ENCODE assay signal across 10 cellular contexts in genomic region chr11:117861151-117862018, GRCh38. TPM values are rescaled to one million over a fixed set of nuclear protein-coding genes. Genes with fewer than 3 reads are reported as not detected.
DNase-seq lines count a peak whose midpoint lies in the region; ATAC-seq and TF ChIP-seq lines count a peak whose summit lies in the region.
"Had no signal": no experiment of that assay in that cellular context is flagged by ENCODE, and none has a peak within 500 bp of the region (broad histone marks: within the 10 kb centered on the region; RNA-seq: fewer than 3 reads in every experiment).

No MANE protein-coding gene starts in this region.

- H3K36me3 Mint-ChIP-seq in type B pancreatic cell = peaks cover 10% of the 10 kb centered on the region

- H3K4me1 Mint-ChIP-seq in type B pancreatic cell (ENCODE audit: unreplicated experiment) = peaks cover 28% of the 10 kb centered on the region

- peak; percentile 43 for DNase-seq in activated CD8-positive, alpha-beta memory T cell treated with anti-CD3 and anti-CD28 coated beads for 24 hours
- no peak for DNase-seq in activated CD8-positive, alpha-beta memory T cell treated with anti-CD3 and anti-CD28 coated beads, Interleukin-2, amount 50 U/mL, for 4 hours
- DNase-seq in SW480 (ENCODE audit: low spot score) = peak; percentile 50
- DNase-seq in iPS DF 19.7 (ENCODE audit: low read depth, low spot score) = peak; percentile 83
- DNase-seq in type B pancreatic cell (ENCODE audit: extremely low spot score, unreplicated experiment) = no peak
- no peak for DNase-seq in activated CD4-positive, alpha-beta T cell treated with anti-CD3 and anti-CD28 coated beads, Interleukin-2, amount 50 U/mL, for 4 hours
- DNase-seq in amniotic stem cell (lab: John Stamatoyannopoulos, UW) = no peak
- DNase-seq: activated gamma-delta T cell had no signal

- H3K27me3 Mint-ChIP-seq in type B pancreatic cell = peaks cover 4% of the 10 kb centered on the region

- H3K4me3 Mint-ChIP-seq in type B pancreatic cell = no peak overlapping the region

- H3K27ac Mint-ChIP-seq in type B pancreatic cell = peak overlapping the region; percentile 24

- no peak for TF ChIP-seq CTCF in type B pancreatic cell (conservative IDR thresholded peaks at IDR 0.05)

- H3K9me3 Mint-ChIP-seq in type B pancreatic cell = peaks cover 3% of the 10 kb centered on the region

- ATAC-seq in HG03196 (IDR thresholded peaks at IDR 0.05; ENCODE audit: unreplicated experiment) = no peak
- ATAC-seq: A549 had no signal

RNA-seq across cellular contexts. Expression of gene FXYD6, which starts 15.1 kb away (rescaled TPM):
- total RNA-seq in type B pancreatic cell (ENCODE audit: low replicate concordance) = 22.9 and 66.6 TPM in 2 replicates

RNA-seq across cellular contexts. Expression of gene FXYD2, which starts 36.8 kb away (rescaled TPM):
- total RNA-seq in type B pancreatic cell (ENCODE audit: low replicate concordance) = 40.8 and 57.5 TPM in 2 replicates

Comparison
In these comparisons a context has a peak if more than half of its experiments do, and no peak if none do; other contexts are left out.
1. DNase-seq: peak in activated CD8-positive, alpha-beta memory T cell treated with anti-CD3 and anti-CD28 coated beads for 24 hours (single experiment), SW480 (single experiment) and iPS DF 19.7 (single experiment); none in activated CD8-positive, alpha-beta memory T cell treated with anti-CD3 and anti-CD28 coated beads, Interleukin-2, amount 50 U/mL, for 4 hours (single experiment), type B pancreatic cell (single experiment), activated CD4-positive, alpha-beta T cell treated with anti-CD3 and anti-CD28 coated beads, Interleukin-2, amount 50 U/mL, for 4 hours (0 of 2) and amniotic stem cell (single experiment).